ENCODE assay signal across 2 cellular contexts in genomic region chr13:39788097-39788496, GRCh38.
TF ChIP-seq lines count a peak whose summit lies in the region.

No MANE protein-coding gene starts in this region.

TF ChIP-seq in WTC11, 78 proteins besides CTCF, POLR2A, EP300 and RAD21 (continued from another document):
- no peak for TF ChIP-seq FOXP1 (CRISPR knock-in tag; IDR thresholded peaks at IDR 0.05; ENCODE audit: borderline replicate concordance)

TF ChIP-seq in SK-N-SH treated with all-trans-retinoic acid at 6 μM for 48 hours, 23 proteins besides CTCF, POLR2A, EP300 and RAD21 (continued from another document):
- TF ChIP-seq, protein P1, sequence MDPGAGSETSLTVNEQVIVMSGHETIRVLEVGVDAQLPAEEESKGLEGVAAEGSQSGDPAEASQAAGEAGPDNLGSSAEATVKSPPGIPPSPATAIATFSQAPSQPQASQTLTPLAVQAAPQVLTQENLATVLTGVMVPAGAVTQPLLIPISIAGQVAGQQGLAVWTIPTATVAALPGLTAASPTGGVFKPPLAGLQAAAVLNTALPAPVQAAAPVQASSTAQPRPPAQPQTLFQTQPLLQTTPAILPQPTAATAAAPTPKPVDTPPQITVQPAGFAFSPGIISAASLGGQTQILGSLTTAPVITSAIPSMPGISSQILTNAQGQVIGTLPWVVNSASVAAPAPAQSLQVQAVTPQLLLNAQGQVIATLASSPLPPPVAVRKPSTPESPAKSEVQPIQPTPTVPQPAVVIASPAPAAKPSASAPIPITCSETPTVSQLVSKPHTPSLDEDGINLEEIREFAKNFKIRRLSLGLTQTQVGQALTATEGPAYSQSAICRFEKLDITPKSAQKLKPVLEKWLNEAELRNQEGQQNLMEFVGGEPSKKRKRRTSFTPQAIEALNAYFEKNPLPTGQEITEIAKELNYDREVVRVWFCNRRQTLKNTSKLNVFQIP (CRISPR knock-in tag; IDR thresholded peaks at IDR 0.05; ENCODE audit: borderline replicate concordance, low read depth): no peak
- TF ChIP-seq PPARA (CRISPR knock-in tag; IDR thresholded peaks at IDR 0.05; ENCODE audit: borderline replicate concordance) (no peak), SNAI2 (CRISPR knock-in tag; IDR thresholded peaks at IDR 0.05) (no peak), ZNF8 (CRISPR knock-in tag; IDR thresholded peaks at IDR 0.05) (no peak), CSDC2 (CRISPR knock-in tag; IDR thresholded peaks at IDR 0.05) (no peak)
